Comparison of ENCODE assay signal across 4 cellular contexts in genomic region chr5:132123578-132123977, GRCh38. TPM values are rescaled to one million over a fixed set of nuclear protein-coding genes. Genes with fewer than 3 reads are reported as not detected.
"Had no signal": no experiment of that assay in that cellular context is flagged by ENCODE, and none has a peak within 500 bp of the region (broad histone marks: within the 10 kb centered on the region; RNA-seq: fewer than 3 reads in every experiment).

No MANE protein-coding gene starts in this region.

RNA-seq across cellular contexts. Expression of gene CSF2, which starts 50.0 kb away (rescaled TPM):
- total RNA-seq: HepG2, HT1080, IMR-90 had no signal
- polyA plus RNA-seq: HepG2, IgD-negative memory B cell had no signal
